25 cellular contexts compared by ENCODE assay signal in the genomic region with DNA sequence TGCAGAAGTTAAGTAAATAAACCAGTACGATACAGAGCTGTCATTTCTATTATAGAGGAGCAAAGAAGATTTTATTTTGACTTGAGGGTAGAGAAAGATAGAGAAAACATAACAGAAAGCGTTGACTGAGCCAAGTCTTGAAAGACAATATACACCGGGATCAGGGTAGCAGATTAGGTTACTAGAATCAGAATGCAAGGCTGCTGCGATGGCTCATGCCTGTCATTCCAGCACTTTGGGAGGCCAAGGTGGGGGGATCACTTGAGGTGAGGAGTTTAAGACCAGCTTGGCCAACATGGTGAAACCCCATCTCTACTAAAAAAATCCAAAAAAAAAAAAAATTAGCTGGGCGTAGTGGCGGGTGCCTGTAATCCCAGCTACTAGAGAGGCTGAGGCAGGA.
"Had no signal": no experiment of that assay in that cellular context is flagged by ENCODE, and none has a peak within 500 bp of the region (broad histone marks: within the 10 kb centered on the region; RNA-seq: fewer than 3 reads in every experiment).

No MANE protein-coding gene starts in this region.

- H3K9me3 ChIP-seq: breast epithelium, Peyer's patch, SJCRH30, SK-N-SH had no signal

- DNase-seq: activated CD4-positive, alpha-beta T cell treated with anti-CD3 and anti-CD28 coated beads for 48 hours; activated CD4-positive, alpha-beta T cell treated with anti-CD3 and anti-CD28 coated beads, Interleukin-2, amount 50 U/mL, for 4 hours; activated CD8-positive, alpha-beta T cell treated with anti-CD3 and anti-CD28 coated beads, Interleukin-2, amount 10 ng/mL, durations not matched to agents 7 days and 5 days; activated effector memory CD4-positive, alpha-beta T cell treated with Interleukin-2 at 50 U/mL for 16 hours; activated naive CD4-positive, alpha-beta T cell; activated T-cell treated with anti-CD3 and anti-CD28 coated beads, Interleukin-2, amount 50 U/mL, for 24 hours; aorta; caudate nucleus; MV-4-11; NCI-H1105 treated with DMSO at 0.1 percent for 48 hours; NCI-H1436 treated with DMSO at 0.1 percent for 48 hours; NCI-H187; NCI-H2081; NCI-H345; NCI-H510A; NCI-H526 treated with DMSO at 0.1 percent for 48 hours; NK-92 treated with Interleukin-12 subunit alpha and Interleukin-12 subunit beta, amount 100 ng/mL, for 24 hours; Peyer's patch; Right ventricle myocardium superior; SJCRH30; SK-N-SH; T-helper 1 cell; WERI-Rb-1 had no signal

- H3K4me3 ChIP-seq: breast epithelium, Peyer's patch, SJCRH30 had no signal

- H3K27me3 ChIP-seq: breast epithelium, Peyer's patch, SJCRH30 had no signal

- ATAC-seq: activated CD4-positive, CD25-positive, alpha-beta regulatory T cell treated with anti-CD3 and anti-CD28 coated beads, Interleukin-2, amount 50 U/mL, for 24 hours; activated CD8-positive, alpha-beta T cell treated with anti-CD3 and anti-CD28 coated beads, Interleukin-2, amount 10 ng/mL, durations not matched to agents 7 days and 5 days had no signal

- H3K36me3 ChIP-seq: breast epithelium, Peyer's patch, SJCRH30, WERI-Rb-1 had no signal
